1 cellular context compared by ENCODE assay signal in the genomic region with DNA sequence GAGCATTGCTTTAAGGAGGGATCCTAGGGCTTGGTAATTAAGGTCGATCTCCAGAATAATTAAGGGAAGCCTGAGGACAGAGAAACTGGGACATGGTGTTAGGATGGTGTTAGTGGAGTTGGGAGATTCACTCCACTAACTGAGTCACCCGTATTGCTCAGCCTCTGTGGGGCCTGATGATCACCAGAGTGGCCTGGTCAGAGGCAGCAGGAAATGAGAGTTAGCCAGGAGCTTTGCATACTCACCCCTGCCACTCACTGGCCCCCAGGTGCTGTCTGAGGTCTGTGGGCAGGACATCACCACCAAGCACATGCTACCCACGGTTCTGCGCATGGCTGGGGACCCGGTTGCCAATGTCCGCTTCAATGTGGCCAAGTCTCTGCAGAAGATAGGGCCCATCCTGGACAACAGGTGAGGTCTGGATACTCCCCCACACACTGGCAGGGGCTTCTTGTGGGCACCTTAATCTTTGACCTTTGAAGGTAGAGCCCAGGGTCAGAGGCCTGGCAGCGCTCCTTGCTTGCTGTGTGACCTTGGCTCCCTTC.
TF ChIP-seq lines count a peak whose summit lies in the region.

No MANE protein-coding gene starts in this region.

TF ChIP-seq in IMR-90, 13 proteins besides CTCF, POLR2A, EP300 and RAD21:
- no peak for TF ChIP-seq MAZ (IDR thresholded peaks at IDR 0.05; ENCODE audit: borderline replicate concordance, low read depth, low read length)
- TF ChIP-seq CEBPB (IDR thresholded peaks at IDR 0.05; ENCODE audit: low read depth, low read length), result no peak
- TF ChIP-seq RFX5 (IDR thresholded peaks at IDR 0.05; ENCODE audit: low read depth, low read length), result no peak
- no peak for TF ChIP-seq MAFK (IDR thresholded peaks at IDR 0.05; ENCODE audit: low read depth, low read length)
- TF ChIP-seq BHLHE40 (IDR thresholded peaks at IDR 0.05; ENCODE audit: low read depth, low read length), result no peak
- TF ChIP-seq, protein P1, sequence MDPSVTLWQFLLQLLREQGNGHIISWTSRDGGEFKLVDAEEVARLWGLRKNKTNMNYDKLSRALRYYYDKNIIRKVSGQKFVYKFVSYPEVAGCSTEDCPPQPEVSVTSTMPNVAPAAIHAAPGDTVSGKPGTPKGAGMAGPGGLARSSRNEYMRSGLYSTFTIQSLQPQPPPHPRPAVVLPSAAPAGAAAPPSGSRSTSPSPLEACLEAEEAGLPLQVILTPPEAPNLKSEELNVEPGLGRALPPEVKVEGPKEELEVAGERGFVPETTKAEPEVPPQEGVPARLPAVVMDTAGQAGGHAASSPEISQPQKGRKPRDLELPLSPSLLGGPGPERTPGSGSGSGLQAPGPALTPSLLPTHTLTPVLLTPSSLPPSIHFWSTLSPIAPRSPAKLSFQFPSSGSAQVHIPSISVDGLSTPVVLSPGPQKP (IDR thresholded peaks at IDR 0.05; ENCODE audit: borderline replicate concordance, low read depth, low read length), result no peak
TF ChIP-seq in IMR-90: peak in this region for 0.
